ENCODE assay signal across 8 cellular contexts in genomic region chr20:32539817-32540675, GRCh38. TPM values are rescaled to one million over a fixed set of nuclear protein-coding genes. Genes with fewer than 3 reads are reported as not detected.
A peak's percentile ranks its signal among the peaks of the same experiment; 100 is the strongest.
DNase-seq lines count a peak whose midpoint lies in the region; ATAC-seq and TF ChIP-seq lines count a peak whose summit lies in the region.

No MANE protein-coding gene starts in this region.

- H3K9me3 ChIP-seq in mesenchymal stem cell (ENCODE audit: control insufficient read depth, low read length): no peaks in the 10 kb centered on the region
- no peaks in the 10 kb centered on the region for H3K9me3 ChIP-seq in tibial nerve

- H3K4me3 ChIP-seq in mesenchymal stem cell (ENCODE audit: insufficient read depth in 1 of 2, low read depth in 1 of 2, low read length in 2 of 2): no peak overlapping the region
- no peak overlapping the region for H3K4me3 ChIP-seq in tibial nerve

- no peak for TF ChIP-seq CTCF in tibial nerve (IDR thresholded peaks at IDR 0.05)

- intact Hi-C loops in left ventricle myocardium superior (cut with micrococcal nuclease) (no loop called here), Right ventricle myocardium superior (cut with DNase I) (no loop called here)

- no peak overlapping the region for H2BK5ac ChIP-seq in mesenchymal stem cell (ENCODE audit: low read depth, low read length, poor library complexity, severe bottlenecking)

- no peak overlapping the region for H3K9ac ChIP-seq in mesenchymal stem cell (ENCODE audit: low read length)

- H2AFZ ChIP-seq in mesenchymal stem cell (ENCODE audit: low read depth, low read length): no peak overlapping the region

- peak overlapping the region in 1 of 2 experiments; percentile 18 for H3K23ac ChIP-seq in mesenchymal stem cell (ENCODE audit: low read length in 2 of 2)

- peak overlapping the region in 1 of 2 experiments; percentile 69 for H3K4ac ChIP-seq in mesenchymal stem cell (ENCODE audit: low read depth in 1 of 2, low read length in 2 of 2)

- H2AK5ac ChIP-seq in mesenchymal stem cell (ENCODE audit: low read length, severe bottlenecking): no peak overlapping the region

- H3K4me1 ChIP-seq in mesenchymal stem cell (ENCODE audit: control insufficient read depth, insufficient read depth, low read depth, low read length) (peaks cover 20% of the 10 kb centered on the region), tibial nerve (peaks cover 0 to 50% (median 25%) of the 10 kb centered on the region in 4 donors)

- H2BK15ac ChIP-seq in mesenchymal stem cell (ENCODE audit: low read depth, poor library complexity, severe bottlenecking): peak overlapping the region; percentile 46

- H3K4me2 ChIP-seq in mesenchymal stem cell (ENCODE audit: low read length, poor library complexity, severe bottlenecking): no peak overlapping the region

- TF ChIP-seq EP300 in tibial nerve (IDR thresholded peaks at IDR 0.05): no peak

- H3K27ac ChIP-seq in mesenchymal stem cell (ENCODE audit: low read length, poor library complexity, severe bottlenecking) (no peak overlapping the region), tibial nerve (peak overlapping the region in 1 of 4 donors; percentile 78)

- DNase-seq in left ventricle myocardium superior (peak; percentile 28), Right ventricle myocardium superior (no peak), mesenchymal stem cell (no peak), tibial nerve (ENCODE audit: low spot score in 2 of 2) (no peak)
- peak; percentile 76 to 80 for DNase-seq in activated T-cell treated with anti-CD3 and anti-CD28 coated beads, Interleukin-2, amount 50 U/mL, for 48 hours

- ATAC-seq in left ventricle myocardium superior: no peak
- ATAC-seq in Right ventricle myocardium superior (ENCODE audit: poor library complexity): no peak
- no peak for ATAC-seq in HG03045 (IDR thresholded peaks at IDR 0.05; ENCODE audit: unreplicated experiment)
- no peak for ATAC-seq in HG03039 (IDR thresholded peaks at IDR 0.05; ENCODE audit: unreplicated experiment)
- ATAC-seq in GM21528 (IDR thresholded peaks at IDR 0.05; ENCODE audit: low FRiP score, unreplicated experiment): no peak

- peak overlapping the region in 1 of 2 experiments; percentile 97 for H3K14ac ChIP-seq in mesenchymal stem cell (ENCODE audit: low read length in 2 of 2)

- H3K27me3 ChIP-seq in mesenchymal stem cell (ENCODE audit: control insufficient read depth in 1 of 2, insufficient read depth in 1 of 2, low read length in 2 of 2) (peaks cover 20 to 48% of the 10 kb centered on the region in 2 experiments), tibial nerve (peaks cover 0 to 23% of the 10 kb centered on the region in 2 donors)

- peak overlapping the region in 1 of 2 experiments; percentile 46 for H3K18ac ChIP-seq in mesenchymal stem cell (ENCODE audit: low read depth in 1 of 2, low read length in 2 of 2)

- peak overlapping the region; percentile 1 for H4K8ac ChIP-seq in mesenchymal stem cell (ENCODE audit: low read length)

- H2BK120ac ChIP-seq in mesenchymal stem cell (ENCODE audit: low read depth, low read length): no peak overlapping the region

- no peaks in the 10 kb centered on the region for H3K79me1 ChIP-seq in mesenchymal stem cell (replicated peaks; ENCODE audit: low read length, poor library complexity, severe bottlenecking)

- no peak for TF ChIP-seq POLR2A in tibial nerve (IDR thresholded peaks at IDR 0.05)

- 75% methylated on average over 13 of the region's 13 CpGs for WGBS in mesenchymal stem cell
- 59 to 69% methylated on average over 12 to 13 of the region's 13 CpGs for WGBS in tibial nerve, 2 donors

- peak overlapping the region in 1 of 2 experiments; percentile 59 for H2BK12ac ChIP-seq in mesenchymal stem cell (ENCODE audit: low read length in 2 of 2)

- H3K36me3 ChIP-seq in mesenchymal stem cell (ENCODE audit: control insufficient read depth in 1 of 2, insufficient read depth in 2 of 2, low read depth in 1 of 2, low read length in 2 of 2): no peaks in the 10 kb centered on the region
- no peaks in the 10 kb centered on the region for H3K36me3 ChIP-seq in tibial nerve

- H4K91ac ChIP-seq in mesenchymal stem cell (ENCODE audit: low read length): peak overlapping the region; percentile 20

RNA-seq across cellular contexts. Expression of gene NOL4L, which starts 45.1 kb away (rescaled TPM):
- total RNA-seq in left ventricle myocardium superior (5.2 TPM), Right ventricle myocardium superior (3.5 TPM), tibial nerve (10 to 100 TPM; 11.5 to 22.3 (median 19.9) TPM)
- 34.4 TPM for polyA plus RNA-seq in mesenchymal stem cell (2013, experiment 1 of 2)
- polyA plus RNA-seq in mesenchymal stem cell (2013, experiment 2 of 2): 33.5 TPM

Comparison
In these comparisons a context has a peak if more than half of its experiments do, and no peak if none do; other contexts are left out.
1. DNase-seq: peak in left ventricle myocardium superior (single experiment) and activated T-cell treated with anti-CD3 and anti-CD28 coated beads, Interleukin-2, amount 50 U/mL, for 48 hours (2 of 2); none in Right ventricle myocardium superior (single experiment), mesenchymal stem cell (single experiment) and tibial nerve (0 of 2).